In the genomic region with DNA sequence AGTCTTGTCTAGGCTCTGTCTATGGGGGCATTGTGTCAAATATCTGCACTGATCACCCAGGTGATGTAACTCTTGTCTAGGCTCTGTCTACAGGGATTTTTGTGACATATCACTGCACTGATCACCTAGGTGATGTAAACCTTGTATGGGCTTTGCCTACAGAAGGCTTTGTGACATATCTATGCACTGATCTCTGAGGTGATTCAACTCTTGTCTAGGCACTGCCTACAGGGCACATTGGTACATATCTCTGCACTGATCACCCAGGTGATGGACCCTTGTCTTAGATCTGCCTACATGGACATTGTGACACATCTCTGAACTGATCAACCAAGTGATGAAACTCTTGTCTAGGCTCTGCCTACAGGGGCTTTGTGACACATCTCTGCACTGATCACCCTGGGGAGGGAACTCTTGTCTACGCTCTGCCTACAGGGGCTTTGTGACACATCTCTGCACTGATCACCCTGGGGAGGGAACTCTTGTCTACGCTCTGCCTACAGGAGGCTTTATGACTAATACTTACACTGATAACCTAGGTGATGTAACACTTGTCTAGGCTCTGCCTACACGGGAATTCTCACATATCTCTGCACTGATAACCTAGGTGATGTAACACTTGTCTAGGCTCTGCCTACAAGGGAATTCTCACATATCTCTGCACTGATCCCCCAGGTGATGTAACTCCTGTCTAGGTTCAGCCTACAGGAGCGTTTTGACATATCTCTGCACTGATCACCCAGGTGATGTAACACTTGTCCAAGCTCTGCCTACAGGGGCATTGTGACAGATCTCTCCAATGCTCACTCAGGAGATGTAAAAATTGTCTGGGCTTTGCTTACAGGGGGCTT, we compare ENCODE assay signal across 7 cellular contexts. TPM values are rescaled to one million over a fixed set of nuclear protein-coding genes. Genes with fewer than 3 reads are reported as not detected.
DNase-seq lines count a peak whose midpoint lies in the region; ATAC-seq and TF ChIP-seq lines count a peak whose summit lies in the region.
"Not testable (repeated sequence)": the region's sequence is repeated elsewhere in the genome, so short reads cannot be mapped to it uniquely, and the experiment has no call there.

No MANE protein-coding gene starts in this region.

- not testable (repeated sequence) for H3K4me1 ChIP-seq in HCT116 (ENCODE audit: control insufficient read depth in 1 of 2, insufficient read depth in 2 of 2, low read length in 2 of 2); right atrium auricular region

- not testable (repeated sequence) for TF ChIP-seq POLR2A in HCT116 (IDR thresholded peaks at IDR 0.05; ENCODE audit: borderline replicate concordance, extremely low read depth, insufficient read depth, insufficient read length)

- not testable (repeated sequence) for H3K27me3 Mint-ChIP-seq in activated T-helper 1 cell treated with anti-CD3 and anti-CD28 coated beads, Interleukin-12 subunit alpha, Interleukin-12 subunit beta, Interleukin-2, Interleukin-4 antibody, amounts not matched to agents 30 ng/mL and 10 ng/mL and 1 ng/mL, durations not matched to agents 14 hours and 24 hours and 36 hours (ENCODE audit: insufficient read depth); MCF 10A (ENCODE audit: insufficient read depth, unreplicated experiment)
- H3K27me3 Mint-ChIP-seq in nephron (ENCODE audit: low read depth) = peaks cover 10% of the 10 kb centered on the region

- H3K4me3 Mint-ChIP-seq in activated T-helper 1 cell treated with anti-CD3 and anti-CD28 coated beads, Interleukin-12 subunit alpha, Interleukin-12 subunit beta, Interleukin-2, Interleukin-4 antibody, amounts not matched to agents 30 ng/mL and 10 ng/mL and 1 ng/mL, durations not matched to agents 14 hours and 24 hours and 36 hours = not testable (repeated sequence)
- H3K4me3 Mint-ChIP-seq in MCF 10A (ENCODE audit: unreplicated experiment) (peak overlapping the region; percentile 74), nephron (peak overlapping the region; percentile 85 to 92 (median 91))

- H3K27ac Mint-ChIP-seq in activated T-helper 1 cell treated with anti-CD3 and anti-CD28 coated beads, Interleukin-12 subunit alpha, Interleukin-12 subunit beta, Interleukin-2, Interleukin-4 antibody, amounts not matched to agents 30 ng/mL and 10 ng/mL and 1 ng/mL, durations not matched to agents 14 hours and 24 hours and 36 hours = peak overlapping the region; percentile 89
- H3K27ac Mint-ChIP-seq in MCF 10A (ENCODE audit: low read depth, unreplicated experiment) = peak overlapping the region; percentile 69
- H3K27ac Mint-ChIP-seq in nephron = not testable (repeated sequence)

- not testable (repeated sequence) for BruUV-seq in HCT116 (replicated peaks; lab: Mats Ljungman, UMichigan); MCF 10A (replicated peaks; lab: Mats Ljungman, UMichigan)

- not testable (repeated sequence) for H3K9me2 ChIP-seq in HCT116 (ENCODE audit: insufficient read depth)

- POLR2A ChIA-PET in HCT116 (lab: Charles Lee); MCF 10A (lab: Yijun Ruan, JAX): not testable (repeated sequence)

- CTCF ChIA-PET in HCT116 (lab: Charles Lee); MCF 10A (lab: Yijun Ruan, JAX): not testable (repeated sequence)

- RAD21 ChIA-PET in HCT116 (lab: Charles Lee; ENCODE audit: low non-redundant PET in 1 of 2, low total read pairs in 2 of 2, uncharacterized antibody in 2 of 2, unreplicated experiment in 2 of 2) = not testable (repeated sequence)

- H2AFZ ChIP-seq in HCT116 (ENCODE audit: low read depth, low read length, poor library complexity, severe bottlenecking) = not testable (repeated sequence)

- H3K4me3 ChIP-seq in HCT116 (replicated peaks in 1 of 2; ENCODE audit: low read depth in 1 of 2, low read length in 2 of 2); right atrium auricular region: not testable (repeated sequence)

- not testable (repeated sequence) for H3K79me2 ChIP-seq in HCT116 (ENCODE audit: insufficient read depth, low read length)

- intact Hi-C loops in HCT116 (cut with micrococcal nuclease) = loop anchor here (5.0 kb wide), 2 partner anchors 47 to 157 kb away; partner anchors contain the start of genes THOC1 and USP14
- intact Hi-C loops in activated T-helper 1 cell treated with anti-CD3 and anti-CD28 coated beads, Interleukin-12 subunit alpha, Interleukin-12 subunit beta, Interleukin-2, Interleukin-4 antibody, amounts not matched to agents 30 ng/mL and 10 ng/mL and 1 ng/mL, durations not matched to agents 14 hours and 24 hours and 36 hours (cut with micrococcal nuclease) = loop anchor here (2.0 to 5.0 kb wide), 2 partner anchors 48 to 507 kb away; partner anchors contain the start of gene USP14
- intact Hi-C loops in MCF 10A (cut with micrococcal nuclease) = not testable (repeated sequence)

- H3K27ac ChIP-seq in HCT116 (ENCODE audit: low read depth, low read length); right atrium auricular region: not testable (repeated sequence)

- not testable (repeated sequence) for H3K36me3 Mint-ChIP-seq in activated T-helper 1 cell treated with anti-CD3 and anti-CD28 coated beads, Interleukin-12 subunit alpha, Interleukin-12 subunit beta, Interleukin-2, Interleukin-4 antibody, amounts not matched to agents 30 ng/mL and 10 ng/mL and 1 ng/mL, durations not matched to agents 14 hours and 24 hours and 36 hours (ENCODE audit: low read depth); MCF 10A (ENCODE audit: insufficient read depth, unreplicated experiment)
- H3K36me3 Mint-ChIP-seq in nephron (ENCODE audit: low read depth) = peaks cover 16% of the 10 kb centered on the region

- H4K20me1 ChIP-seq in HCT116 (ENCODE audit: insufficient read depth) = not testable (repeated sequence)

- H3K9ac ChIP-seq in HCT116 (ENCODE audit: low read length) = not testable (repeated sequence)

- not testable (repeated sequence) for H3K4me2 ChIP-seq in HCT116 (ENCODE audit: low read length)

- H3K27me3 ChIP-seq in HCT116 (ENCODE audit: insufficient read depth, low read length); right atrium auricular region: not testable (repeated sequence)

- TF ChIP-seq RAD21 in HCT116 (IDR thresholded peaks at IDR 0.05; ENCODE audit: low read depth) = not testable (repeated sequence)

- DNase-seq in HCT116 (ENCODE audit: low read depth, low spot score) = not testable (repeated sequence)
- peak; percentile 26 for DNase-seq in activated CD4-positive, alpha-beta T cell treated with anti-CD3 and anti-CD28 coated beads for 1 hour
- peak; percentile 36 for DNase-seq in activated T-helper 1 cell treated with anti-CD3 and anti-CD28 coated beads, Interleukin-12 subunit alpha, Interleukin-12 subunit beta, Interleukin-2, Interleukin-4 antibody, amounts not matched to agents 30 ng/mL and 10 ng/mL and 1 ng/mL, durations not matched to agents 14 hours and 24 hours and 36 hours (ENCODE audit: low spot score)
- DNase-seq in MCF 10A (ENCODE audit: unreplicated experiment) (peak; percentile 38), right atrium auricular region (ENCODE audit: low spot score) (peak; percentile 64)
- DNase-seq in stimulated activated CD4-positive, alpha-beta T cell treated with anti-CD3 and anti-CD28 coated beads, TNF-alpha, amount 100 ng/mL, for 4 hours (ENCODE audit: low read depth in 3 of 3) = peak in 2 of 3 experiments; percentile 12 to 25

- H3K9me3 Mint-ChIP-seq in activated T-helper 1 cell treated with anti-CD3 and anti-CD28 coated beads, Interleukin-12 subunit alpha, Interleukin-12 subunit beta, Interleukin-2, Interleukin-4 antibody, amounts not matched to agents 30 ng/mL and 10 ng/mL and 1 ng/mL, durations not matched to agents 14 hours and 24 hours and 36 hours = peaks cover 41% of the 10 kb centered on the region
- H3K9me3 Mint-ChIP-seq in MCF 10A (ENCODE audit: unreplicated experiment) = peaks cover 39% of the 10 kb centered on the region
- peaks cover 36% of the 10 kb centered on the region for H3K9me3 Mint-ChIP-seq in nephron

- peaks cover 13% of the 10 kb centered on the region for H3K4me1 Mint-ChIP-seq in activated T-helper 1 cell treated with anti-CD3 and anti-CD28 coated beads, Interleukin-12 subunit alpha, Interleukin-12 subunit beta, Interleukin-2, Interleukin-4 antibody, amounts not matched to agents 30 ng/mL and 10 ng/mL and 1 ng/mL, durations not matched to agents 14 hours and 24 hours and 36 hours (ENCODE audit: low read depth)
- H3K4me1 Mint-ChIP-seq in MCF 10A (ENCODE audit: insufficient read depth, unreplicated experiment) = peaks cover 10% of the 10 kb centered on the region
- not testable (repeated sequence) for H3K4me1 Mint-ChIP-seq in nephron

- H3K36me3 ChIP-seq in HCT116 (ENCODE audit: control insufficient read depth in 1 of 2, insufficient read depth in 2 of 2, low read length in 2 of 2); right atrium auricular region: not testable (repeated sequence)

- not testable (repeated sequence) for TF ChIP-seq CTCF in HCT116 (IDR thresholded peaks at IDR 0.05 in 2 of 3, conservative IDR thresholded peaks at IDR 0.05 in 1 of 3; ENCODE audit: borderline replicate concordance in 1 of 3, insufficient read depth in 1 of 3, low read depth in 2 of 3, low read length in 2 of 3); MCF 10A (IDR thresholded peaks at IDR 0.05; ENCODE audit: unreplicated experiment); right atrium auricular region (IDR thresholded peaks at IDR 0.05); nephron (IDR thresholded peaks at IDR 0.05; ENCODE audit: unreplicated experiment in 3 of 3)

- ATAC-seq in HCT116 = not testable (repeated sequence)

- H3K9me3 ChIP-seq in HCT116 (ENCODE audit: control insufficient read depth in 1 of 2, insufficient read depth in 1 of 2, low read depth in 1 of 2, low read length in 2 of 2); right atrium auricular region: not testable (repeated sequence)

TF ChIP-seq in HCT116, 20 proteins besides CTCF, POLR2A, EP300 and RAD21:
- TF ChIP-seq ATF3 (IDR thresholded peaks at IDR 0.05) = peak; percentile 59
- TF ChIP-seq CEBPB (IDR thresholded peaks at IDR 0.05; ENCODE audit: low read depth) = peak; percentile 50; the same call in 1 of the 2 replicates
TF ChIP-seq in HCT116: peak in this region for 2; not testable (repeated sequence) for 18.

RNA-seq across cellular contexts. Expression of gene USP14, which starts 47.8 kb away (rescaled TPM):
- total RNA-seq in HCT116 (2021; ENCODE audit: unreplicated experiment) (56.1 TPM), MCF 10A (2022) (76.7 and 79.1 TPM in 2 replicates), right atrium auricular region (10 to 100 TPM; 18.0 to 21.5 TPM)
- 20.5 and 23.6 TPM in 2 replicates for polyA plus RNA-seq in HCT116 (2012)
- 95.3 and 99.6 TPM in 2 replicates for total RNA-seq in activated T-helper 1 cell treated with anti-CD3 and anti-CD28 coated beads, Interleukin-12 subunit alpha, Interleukin-12 subunit beta, Interleukin-2, Interleukin-4 antibody, amounts not matched to agents 30 ng/mL and 10 ng/mL and 1 ng/mL, durations not matched to agents 14 hours and 24 hours and 36 hours
